Comparison of ENCODE assay signal across 1 cellular context in genomic region chr6:138609801-138610430, GRCh38.
TF ChIP-seq lines count a peak whose summit lies in the region.

No MANE protein-coding gene starts in this region.

TF ChIP-seq in GM23338, 12 proteins besides CTCF, POLR2A, EP300 and RAD21 (continued from another document):
- no peak for TF ChIP-seq REST (IDR thresholded peaks at IDR 0.05; ENCODE audit: unreplicated experiment)
- no peak for TF ChIP-seq ZNF331 (CRISPR knock-in tag; IDR thresholded peaks at IDR 0.05; ENCODE audit: low read depth)
- TF ChIP-seq EZH2 (IDR thresholded peaks at IDR 0.05; ENCODE audit: low read depth, unreplicated experiment): no peak
- no peak for TF ChIP-seq ZNF462 (CRISPR knock-in tag; IDR thresholded peaks at IDR 0.05)
